1 cellular context compared by ENCODE assay signal in genomic region chr6:79577905-79578304, GRCh38. TPM values are rescaled to one million over a fixed set of nuclear protein-coding genes. Genes with fewer than 3 reads are reported as not detected.
"Had no signal": no experiment of that assay in that cellular context is flagged by ENCODE, and none has a peak within 500 bp of the region (broad histone marks: within the 10 kb centered on the region; RNA-seq: fewer than 3 reads in every experiment).

No MANE protein-coding gene starts in this region.

RNA-seq across cellular contexts. Expression of gene SH3BGRL2, which starts 53.2 kb away (rescaled TPM):
- total RNA-seq: natural killer cell treated with Interleukin-12 subunit alpha and Interleukin-12 subunit beta and Interleukin-15 and Interleukin-18, amount 100 ng/mL, for 72 hours had no signal
